In genomic region chr11:12798609-12799011, GRCh38 we compare ENCODE assay signal across 14 cellular contexts.
A peak's percentile ranks its signal among the peaks of the same experiment; 100 is the strongest.
DNase-seq lines count a peak whose midpoint lies in the region; ATAC-seq and TF ChIP-seq lines count a peak whose summit lies in the region.
"Had no signal": no experiment of that assay in that cellular context is flagged by ENCODE, and none has a peak within 500 bp of the region (broad histone marks: within the 10 kb centered on the region; RNA-seq: fewer than 3 reads in every experiment).

No MANE protein-coding gene starts in this region.

- no peaks in the 10 kb centered on the region for H3K9me3 ChIP-seq in esophagus muscularis mucosa
- H3K9me3 ChIP-seq: BLaER1, tibial nerve had no signal

- H3K9ac ChIP-seq in rectal smooth muscle tissue (ENCODE audit: low read length): no peak overlapping the region
- H3K9ac ChIP-seq: BLaER1 had no signal

- H3K27ac Mint-ChIP-seq in GM23338: no peak overlapping the region
- no peak overlapping the region for H3K27ac Mint-ChIP-seq in activated CD8-positive, alpha-beta T cell treated with anti-CD3 and anti-CD28 coated beads, Interleukin-2, amount 10 ng/mL, durations not matched to agents 7 days and 5 days

- ATAC-seq in GM23338 (no peak), HG02798 (IDR thresholded peaks at IDR 0.05; ENCODE audit: poor library complexity, unreplicated experiment) (no peak)
- no peak for ATAC-seq in activated CD8-positive, alpha-beta T cell treated with anti-CD3 and anti-CD28 coated beads, Interleukin-2, amount 10 ng/mL, durations not matched to agents 7 days and 5 days

- 58% methylated on average over 4 of the region's 4 CpGs for WGBS in esophagus muscularis mucosa

- intact Hi-C loops in esophagus muscularis mucosa (cut with DNase I): no loop called here

- H3K27me3 ChIP-seq in GM23338 (ENCODE audit: insufficient read depth): no peaks in the 10 kb centered on the region
- no peaks in the 10 kb centered on the region for H3K27me3 ChIP-seq in esophagus muscularis mucosa
- no peaks in the 10 kb centered on the region for H3K27me3 ChIP-seq in rectal smooth muscle tissue (ENCODE audit: control insufficient read depth, insufficient read depth, low read length)
- H3K27me3 ChIP-seq: BLaER1, tibial nerve had no signal

- H3K27me3 Mint-ChIP-seq in GM23338 (ENCODE audit: insufficient read depth, low read depth, poor library complexity): peaks cover 8% of the 10 kb centered on the region
- H3K27me3 Mint-ChIP-seq in activated CD8-positive, alpha-beta T cell treated with anti-CD3 and anti-CD28 coated beads, Interleukin-2, amount 10 ng/mL, durations not matched to agents 7 days and 5 days (ENCODE audit: low read depth): peaks cover 38% of the 10 kb centered on the region

- H3K9me3 Mint-ChIP-seq in GM23338: no peaks in the 10 kb centered on the region
- H3K9me3 Mint-ChIP-seq in activated CD8-positive, alpha-beta T cell treated with anti-CD3 and anti-CD28 coated beads, Interleukin-2, amount 10 ng/mL, durations not matched to agents 7 days and 5 days (ENCODE audit: insufficient read depth): no peaks in the 10 kb centered on the region
- H3K9me3 Mint-ChIP-seq: brain had no signal

- no peaks in the 10 kb centered on the region; the same call in 1 of the 2 replicates for H4K20me1 ChIP-seq in GM23338 (replicated peaks; ENCODE audit: insufficient read depth)
- H4K20me1 ChIP-seq: BLaER1 had no signal

- H3K4me1 Mint-ChIP-seq in GM23338: peaks cover 77% of the 10 kb centered on the region
- no peaks in the 10 kb centered on the region for H3K4me1 Mint-ChIP-seq in activated CD8-positive, alpha-beta T cell treated with anti-CD3 and anti-CD28 coated beads, Interleukin-2, amount 10 ng/mL, durations not matched to agents 7 days and 5 days (ENCODE audit: low read depth)

- 0 out of 2 replicates have a peak overlapping the region, but pooled peaks have one; percentile 30 for H3K4me2 ChIP-seq in GM23338
- H3K4me2 ChIP-seq: BLaER1 had no signal

- H3K36me3 ChIP-seq in GM23338 (ENCODE audit: insufficient read depth): no peaks in the 10 kb centered on the region
- H3K36me3 ChIP-seq in esophagus muscularis mucosa: no peaks in the 10 kb centered on the region
- H3K36me3 ChIP-seq in rectal smooth muscle tissue (ENCODE audit: control insufficient read depth, insufficient read depth, low read length): no peaks in the 10 kb centered on the region
- H3K36me3 ChIP-seq: BLaER1 had no signal

- DNase-seq in GM23338 (ENCODE audit: low spot score) (no peak), NCI-H2196 treated with DMSO at 0.1 percent for 48 hours (lab: John Stamatoyannopoulos, UW; ENCODE audit: unreplicated experiment) (peak; percentile 40), esophagus muscularis mucosa (ENCODE audit: extremely low spot score) (no peak), SHP77 (lab: John Stamatoyannopoulos, UW) (no peak), foreskin melanocyte (no peak)
- no peak for DNase-seq in activated CD8-positive, alpha-beta T cell treated with anti-CD3 and anti-CD28 coated beads, Interleukin-2, amount 10 ng/mL, durations not matched to agents 7 days and 5 days
- DNase-seq: activated gamma-delta T cell treated with Interleukin-2 at 50 U/mL for 16 hours; NCI-H774; stimulated activated CD8-positive, alpha-beta memory T cell treated with anti-CD3 and anti-CD28 coated beads, Interleukin-4, amount 100 ng/mL, for 48 hours had no signal

- H3K27ac ChIP-seq in GM23338 (ENCODE audit: low read depth): no peak overlapping the region; the same call in 1 of the 2 replicates
- peak overlapping the region; percentile 50 to 62 (median 54) for H3K27ac ChIP-seq in esophagus muscularis mucosa (replicated peaks in 1 of 4)
- peak overlapping the region; percentile 78 for H3K27ac ChIP-seq in rectal smooth muscle tissue (ENCODE audit: low read depth, low read length)
- H3K27ac ChIP-seq: BLaER1 had no signal

- TF ChIP-seq CTCF in GM23338 (conservative IDR thresholded peaks at IDR 0.05; ENCODE audit: low read depth in 2 of 2) (no peak), esophagus muscularis mucosa (IDR thresholded peaks at IDR 0.05) (no peak)

- CTCF ChIA-PET in activated CD8-positive, alpha-beta T cell treated with anti-CD3 and anti-CD28 coated beads, Interleukin-2, amount 10 ng/mL, durations not matched to agents 7 days and 5 days (lab: Charles Lee): no interaction called here

- TF ChIP-seq POLR2A in esophagus muscularis mucosa (IDR thresholded peaks at IDR 0.05; ENCODE audit: low read depth): no peak

- H2AFZ ChIP-seq in GM23338: no peak overlapping the region

- H3F3A ChIP-seq in GM23338 (replicated peaks; ENCODE audit: low read depth): peaks cover 8% of the 10 kb centered on the region; the same call in 1 of the 2 replicates

- H3K4me3 Mint-ChIP-seq in GM23338: no peak overlapping the region
- no peak overlapping the region for H3K4me3 Mint-ChIP-seq in activated CD8-positive, alpha-beta T cell treated with anti-CD3 and anti-CD28 coated beads, Interleukin-2, amount 10 ng/mL, durations not matched to agents 7 days and 5 days

- H3K4me3 ChIP-seq in GM23338 (no peak overlapping the region), esophagus muscularis mucosa (no peak overlapping the region), rectal smooth muscle tissue (ENCODE audit: low read length) (no peak overlapping the region)
- H3K4me3 ChIP-seq: BLaER1, tibial nerve had no signal

- POLR2A ChIA-PET in activated CD8-positive, alpha-beta T cell treated with anti-CD3 and anti-CD28 coated beads, Interleukin-2, amount 10 ng/mL, durations not matched to agents 7 days and 5 days (lab: Charles Lee): no interaction called here

- H3K79me2 ChIP-seq in GM23338 (replicated peaks; ENCODE audit: insufficient read depth): peaks cover 89% of the 10 kb centered on the region

- H3K4me1 ChIP-seq in GM23338 (ENCODE audit: insufficient read depth) (peaks cover 64% of the 10 kb centered on the region), esophagus muscularis mucosa (peaks cover 36 to 58% (median 48%) of the 10 kb centered on the region in 4 donors), rectal smooth muscle tissue (ENCODE audit: control insufficient read depth, insufficient read depth, low read length) (peaks cover 31% of the 10 kb centered on the region)
- H3K4me1 ChIP-seq: BLaER1 had no signal

- no peaks in the 10 kb centered on the region for H3K9me2 ChIP-seq in GM23338 (ENCODE audit: insufficient read depth)

- no peak for TF ChIP-seq EP300 in esophagus muscularis mucosa (IDR thresholded peaks at IDR 0.05)

- peaks cover 15% of the 10 kb centered on the region; the same call in 2 of the 3 replicates for H3K36me3 Mint-ChIP-seq in GM23338 (ENCODE audit: low read depth)
- H3K36me3 Mint-ChIP-seq in activated CD8-positive, alpha-beta T cell treated with anti-CD3 and anti-CD28 coated beads, Interleukin-2, amount 10 ng/mL, durations not matched to agents 7 days and 5 days (ENCODE audit: low read depth): no peaks in the 10 kb centered on the region

TF ChIP-seq in GM23338, 12 proteins besides CTCF, POLR2A, EP300 and RAD21 (continues in another document):
- TF ChIP-seq EZH2 (IDR thresholded peaks at IDR 0.05; ENCODE audit: low read depth, unreplicated experiment): no peak
- no peak for TF ChIP-seq EZH2phosphoT487 (IDR thresholded peaks at IDR 0.05; ENCODE audit: unreplicated experiment)
- TF ChIP-seq REST (IDR thresholded peaks at IDR 0.05; ENCODE audit: unreplicated experiment): no peak
- TF ChIP-seq ZNF114 (CRISPR knock-in tag; IDR thresholded peaks at IDR 0.05): no peak
- no peak for TF ChIP-seq POLR2AphosphoS5 (IDR thresholded peaks at IDR 0.05; ENCODE audit: low read depth)
